In genomic region chr14:54712371-54712998, GRCh38 we compare ENCODE assay signal across 9 cellular contexts.
DNase-seq lines count a peak whose midpoint lies in the region; ATAC-seq and TF ChIP-seq lines count a peak whose summit lies in the region.
"Had no signal": no experiment of that assay in that cellular context is flagged by ENCODE, and none has a peak within 500 bp of the region (broad histone marks: within the 10 kb centered on the region; RNA-seq: fewer than 3 reads in every experiment).

No MANE protein-coding gene starts in this region.

- TF ChIP-seq CTCF in chondrocyte (IDR thresholded peaks at IDR 0.05): no peak
- no peak for TF ChIP-seq CTCF in tibial artery (IDR thresholded peaks at IDR 0.05)

- no peaks in the 10 kb centered on the region for H3K36me3 Mint-ChIP-seq in chondrocyte (ENCODE audit: low read depth)
- no peaks in the 10 kb centered on the region for H3K36me3 Mint-ChIP-seq in memory B cell

- H3K4me1 Mint-ChIP-seq in chondrocyte (ENCODE audit: low read depth) (peaks cover 43% of the 10 kb centered on the region), memory B cell (peaks cover 27% of the 10 kb centered on the region)

- peak overlapping the region; percentile 15 for H3K4me2 ChIP-seq in Karpas-422 (ENCODE audit: low read depth, low read length, poor library complexity, severe bottlenecking)

- H3K4me1 ChIP-seq in Karpas-422 (ENCODE audit: low read length) (peaks cover 78% of the 10 kb centered on the region), tibial artery (peaks cover 0 to 98% (median 47%) of the 10 kb centered on the region in 4 donors)

- H3K27me3 Mint-ChIP-seq in chondrocyte (ENCODE audit: low read depth) (no peaks in the 10 kb centered on the region), memory B cell (no peaks in the 10 kb centered on the region)

- H3K36me3 ChIP-seq in Karpas-422 (ENCODE audit: insufficient read depth, low read length) (peaks cover 40% of the 10 kb centered on the region; the same call in 1 of the 2 replicates), tibial artery (no peaks in the 10 kb centered on the region)

- ATAC-seq in memory B cell (ENCODE audit: low read depth): peak; percentile 81
- ATAC-seq: activated T-cell treated with anti-CD3 and anti-CD28 coated beads, Interleukin-2, amount 50 U/mL, for 4 hours had no signal

- no peaks in the 10 kb centered on the region for H3K9me2 ChIP-seq in Karpas-422 (replicated peaks; ENCODE audit: insufficient read depth, low read length)

- H3K9me3 ChIP-seq in Karpas-422 (ENCODE audit: low read length) (no peaks in the 10 kb centered on the region), tibial artery (no peaks in the 10 kb centered on the region)

- H3K27me3 ChIP-seq in Karpas-422 (ENCODE audit: low read length) (no peaks in the 10 kb centered on the region), tibial artery (no peaks in the 10 kb centered on the region)

- H3K9ac ChIP-seq in Karpas-422 (ENCODE audit: low read length): no peak overlapping the region

- in situ Hi-C loops in ACHN (cut with HindIII; ENCODE audit: low pct_ligation_motif_present, low pct_unique_long_range_greater_than_20kb, low sequenced_read_pairs): no loop called here

- H3K27ac ChIP-seq in Karpas-422 (ENCODE audit: low read length): peak overlapping the region; percentile 62
- H3K27ac ChIP-seq in tibial artery: peak overlapping the region; percentile 84 to 86

- H3K79me2 ChIP-seq in Karpas-422 (ENCODE audit: low read length): peaks cover 99% of the 10 kb centered on the region

- H3K4me3 Mint-ChIP-seq in chondrocyte (ENCODE audit: unreplicated experiment) (peak overlapping the region; percentile 34), memory B cell (peak overlapping the region; percentile 73)
- H3K4me3 Mint-ChIP-seq: activated T-cell treated with anti-CD3 and anti-CD28 coated beads, Interleukin-2, amount 50 U/mL, for 4 hours had no signal

- H3K9me3 Mint-ChIP-seq in chondrocyte (ENCODE audit: low read depth) (no peaks in the 10 kb centered on the region), memory B cell (no peaks in the 10 kb centered on the region)
- H3K9me3 Mint-ChIP-seq: activated T-cell treated with anti-CD3 and anti-CD28 coated beads, Interleukin-2, amount 50 U/mL, for 4 hours had no signal

- DNase-seq in Karpas-422 (no peak), chondrocyte (ENCODE audit: low spot score) (no peak), memory B cell (ENCODE audit: low spot score in 2 of 2) (no peak), tibial artery (peak; percentile 76 to 80), NCI-H2227 (lab: John Stamatoyannopoulos, UW; ENCODE audit: unreplicated experiment) (no peak), ACHN (no peak)
- DNase-seq in stimulated activated CD4-positive, alpha-beta T cell treated with anti-CD3 and anti-CD28 coated beads, Interleukin-4, amount 100 ng/mL, for 24 hours: no peak
- DNase-seq: activated T-cell treated with anti-CD3 and anti-CD28 coated beads, Interleukin-2, amount 50 U/mL, for 4 hours; NCI-H2081 treated with DMSO at 0.1 percent for 48 hours had no signal

- H4K20me1 ChIP-seq in Karpas-422 (ENCODE audit: insufficient read depth, low read depth, low read length): no peaks in the 10 kb centered on the region

- H2AFZ ChIP-seq in Karpas-422 (ENCODE audit: low read length): no peak overlapping the region

- intact Hi-C loops in tibial artery (cut with DNase I; ENCODE audit: low total_unique reads): no loop called here

- H3K27ac Mint-ChIP-seq in chondrocyte (ENCODE audit: unreplicated experiment) (peak overlapping the region; percentile 96), memory B cell (peak overlapping the region; percentile 91)

- H3K4me3 ChIP-seq in Karpas-422 (ENCODE audit: low read length): no peak overlapping the region
- H3K4me3 ChIP-seq in tibial artery: peak overlapping the region; percentile 6 to 7

Comparison
In these comparisons a context has a peak if more than half of its experiments do, and no peak if none do; other contexts are left out.
1. DNase-seq: peak in tibial artery (2 of 2); none in Karpas-422 (single experiment), chondrocyte (single experiment), memory B cell (0 of 2), stimulated activated CD4-positive, alpha-beta T cell treated with anti-CD3 and anti-CD28 coated beads, Interleukin-4, amount 100 ng/mL, for 24 hours (single experiment), NCI-H2227 (single experiment) and ACHN (single experiment).